10 cellular contexts compared by ENCODE assay signal in genomic region chr1:162690672-162691434, GRCh38. TPM values are rescaled to one million over a fixed set of nuclear protein-coding genes. Genes with fewer than 3 reads are reported as not detected.
A peak's percentile ranks its signal among the peaks of the same experiment; 100 is the strongest.
DNase-seq lines count a peak whose midpoint lies in the region; ATAC-seq, FAIRE-seq and TF ChIP-seq lines count a peak whose summit lies in the region.
"Had no signal": no experiment of that assay in that cellular context is flagged by ENCODE, and none has a peak within 500 bp of the region (broad histone marks: within the 10 kb centered on the region; RNA-seq: fewer than 3 reads in every experiment).

No MANE protein-coding gene starts in this region.

- intact Hi-C loops in activated CD8-positive, alpha-beta T cell treated with anti-CD3 and anti-CD28 coated beads for 36 hours (cut with micrococcal nuclease), result no loop called here
- intact Hi-C loops in K562 (cut with micrococcal nuclease) (no loop called here), upper lobe of right lung (cut with DNase I) (no loop called here)

- H2AFZ ChIP-seq in K562 (ENCODE audit: low read depth, low read length), result no peak overlapping the region

- H3K9me3 ChIP-seq in K562 (replicated peaks; ENCODE audit: control insufficient read depth, insufficient read depth, low read depth, low read length) (no peaks in the 10 kb centered on the region), upper lobe of right lung (no peaks in the 10 kb centered on the region)
- H3K9me3 ChIP-seq: neutrophil had no signal

- H3K4me1 ChIP-seq in K562 (replicated peaks in 1 of 2; ENCODE audit: control insufficient read depth in 2 of 2, insufficient read depth in 2 of 2, low read length in 2 of 2) (no peaks in the 10 kb centered on the region; a peak in 1 of 5 replicates), upper lobe of right lung (peaks cover 5% of the 10 kb centered on the region)

- no peak overlapping the region for H3K4me2 ChIP-seq in K562 (ENCODE audit: insufficient read depth, low read length)

- no peak overlapping the region for H3K9ac ChIP-seq in K562 (ENCODE audit: insufficient read depth in 1 of 2, low read depth in 2 of 2, low read length in 2 of 2)

- peaks cover 8% of the 10 kb centered on the region for H3K27me3 Mint-ChIP-seq in activated CD8-positive, alpha-beta T cell treated with anti-CD3 and anti-CD28 coated beads for 36 hours
- peaks cover 9% of the 10 kb centered on the region for H3K27me3 Mint-ChIP-seq in activated CD8-positive, alpha-beta T cell treated with anti-CD3 and anti-CD28 coated beads, Interleukin-2, amount 10 ng/mL, durations not matched to agents 7 days and 5 days (ENCODE audit: low read depth)

- no peaks in the 10 kb centered on the region for H3K36me3 Mint-ChIP-seq in activated CD8-positive, alpha-beta T cell treated with anti-CD3 and anti-CD28 coated beads for 36 hours (ENCODE audit: low read depth)
- no peaks in the 10 kb centered on the region for H3K36me3 Mint-ChIP-seq in activated CD8-positive, alpha-beta T cell treated with anti-CD3 and anti-CD28 coated beads, Interleukin-2, amount 10 ng/mL, durations not matched to agents 7 days and 5 days (ENCODE audit: low read depth)

- POLR2A ChIA-PET in activated CD8-positive, alpha-beta T cell treated with anti-CD3 and anti-CD28 coated beads for 36 hours (lab: Charles Lee), result no interaction called here
- POLR2A ChIA-PET in activated CD8-positive, alpha-beta T cell treated with anti-CD3 and anti-CD28 coated beads, Interleukin-2, amount 10 ng/mL, durations not matched to agents 7 days and 5 days (lab: Charles Lee), result no interaction called here
- POLR2A ChIA-PET in K562 (lab: Yijun Ruan, JAX), result interaction anchor here (0.6 to 1.4 kb wide), 3 partner anchors 9 to 32 kb away, joined by 3 to 4 read pairs (median 3); no protein-coding TSS in a partner anchor

- no peaks in the 10 kb centered on the region for H3K9me3 Mint-ChIP-seq in activated CD8-positive, alpha-beta T cell treated with anti-CD3 and anti-CD28 coated beads for 36 hours
- H3K9me3 Mint-ChIP-seq in activated CD8-positive, alpha-beta T cell treated with anti-CD3 and anti-CD28 coated beads, Interleukin-2, amount 10 ng/mL, durations not matched to agents 7 days and 5 days (ENCODE audit: insufficient read depth), result no peaks in the 10 kb centered on the region

- 12% methylated on average over 7 of the region's 7 CpGs for WGBS in K562 (ENCODE audit: insufficient coverage, low coverage, missing lambda C conversion rate)

- TF ChIP-seq POLR2A in K562 (conservative IDR thresholded peaks at IDR 0.05), result no peak

- FAIRE-seq in K562 (lab: Jason Lieb, UNC) (no peak), GM19239 (lab: Jason Lieb, UNC) (no peak)

- H3K27me3 ChIP-seq in K562 (ENCODE audit: control insufficient read depth in 2 of 2, insufficient read depth in 2 of 2, low read length in 2 of 2) (no peaks in the 10 kb centered on the region; a peak in 2 of 5 replicates), upper lobe of right lung (no peaks in the 10 kb centered on the region)

- BruUV-seq in K562 (replicated peaks; lab: Mats Ljungman, UMichigan), result no TSS peak

- no peak for TF ChIP-seq RAD21 in K562 (CRISPR knock-in tag; conservative IDR thresholded peaks at IDR 0.05 in 1 of 2, IDR thresholded peaks at IDR 0.05 in 1 of 2)

- H3K9me1 ChIP-seq in K562 (ENCODE audit: control insufficient read depth, insufficient read depth, low read length), result no peaks in the 10 kb centered on the region

- in situ Hi-C loops in K562 (cut with MboI), result no loop called here

- H3K27ac ChIP-seq in K562 (ENCODE audit: extremely low read depth, low read depth, low read length), result no peak overlapping the region
- no peak overlapping the region for H3K27ac ChIP-seq in upper lobe of right lung
- H3K27ac ChIP-seq: C4-2B, neutrophil had no signal

- no peak overlapping the region for H3K4me3 ChIP-seq in K562
- H3K4me3 ChIP-seq in upper lobe of right lung, result no peak overlapping the region

- H3K36me3 ChIP-seq in K562 (ENCODE audit: control insufficient read depth, insufficient read depth, low read length), result no peaks in the 10 kb centered on the region
- no peaks in the 10 kb centered on the region for H3K36me3 ChIP-seq in upper lobe of right lung
- H3K36me3 ChIP-seq: neutrophil had no signal

- no peaks in the 10 kb centered on the region for H3K79me2 ChIP-seq in K562 (ENCODE audit: control insufficient read depth, insufficient read depth, low read length)

- ATAC-seq in activated CD8-positive, alpha-beta T cell treated with anti-CD3 and anti-CD28 coated beads for 36 hours, result no peak
- ATAC-seq in activated CD8-positive, alpha-beta T cell treated with anti-CD3 and anti-CD28 coated beads, Interleukin-2, amount 10 ng/mL, durations not matched to agents 7 days and 5 days, result no peak
- ATAC-seq in K562, result peak; percentile 17
- ATAC-seq in upper lobe of right lung, result peak; percentile 55
- no peak for ATAC-seq in GM21528 (IDR thresholded peaks at IDR 0.05; ENCODE audit: low FRiP score, unreplicated experiment)

- H3K4me1 Mint-ChIP-seq in activated CD8-positive, alpha-beta T cell treated with anti-CD3 and anti-CD28 coated beads for 36 hours (ENCODE audit: low read depth), result peaks cover 3% of the 10 kb centered on the region
- H3K4me1 Mint-ChIP-seq in activated CD8-positive, alpha-beta T cell treated with anti-CD3 and anti-CD28 coated beads, Interleukin-2, amount 10 ng/mL, durations not matched to agents 7 days and 5 days (ENCODE audit: low read depth), result no peaks in the 10 kb centered on the region

- TF ChIP-seq CTCF in activated CD8-positive, alpha-beta T cell treated with anti-CD3 and anti-CD28 coated beads for 36 hours (IDR thresholded peaks at IDR 0.05), result no peak
- TF ChIP-seq CTCF in K562 (IDR thresholded peaks at IDR 0.05 in 2 of 3, conservative IDR thresholded peaks at IDR 0.05 in 1 of 3; ENCODE audit: insufficient read depth in 2 of 3, low read depth in 1 of 3, low read length in 3 of 3) (no peak), upper lobe of right lung (IDR thresholded peaks at IDR 0.05) (no peak)

- TF ChIP-seq EP300 in K562 (IDR thresholded peaks at IDR 0.05; ENCODE audit: low read length), result no peak

- peak; percentile 8 for DNase-seq in activated CD8-positive, alpha-beta T cell treated with anti-CD3 and anti-CD28 coated beads for 36 hours
- no peak for DNase-seq in activated CD8-positive, alpha-beta T cell treated with anti-CD3 and anti-CD28 coated beads, Interleukin-2, amount 10 ng/mL, durations not matched to agents 7 days and 5 days
- DNase-seq in K562 (ENCODE audit: extremely low read depth in 1 of 4, low spot score in 3 of 4) (peak in 2 of 4 experiments; percentile 15 to 33), iris pigment epithelial cell (ENCODE audit: low read depth) (peak; percentile 81), upper lobe of right lung (no peak), GM19239 (ENCODE audit: insufficient read length, low spot score) (no peak), NOMO-1 (lab: John Stamatoyannopoulos, UW; ENCODE audit: unreplicated experiment in 2 of 2) (no peak)

- H3K4me3 Mint-ChIP-seq in activated CD8-positive, alpha-beta T cell treated with anti-CD3 and anti-CD28 coated beads for 36 hours, result no peak overlapping the region
- H3K4me3 Mint-ChIP-seq in activated CD8-positive, alpha-beta T cell treated with anti-CD3 and anti-CD28 coated beads, Interleukin-2, amount 10 ng/mL, durations not matched to agents 7 days and 5 days, result no peak overlapping the region

- no peaks in the 10 kb centered on the region for H4K20me1 ChIP-seq in K562 (replicated peaks; ENCODE audit: control insufficient read depth, insufficient read depth, low read length)

- no peak overlapping the region for H3K27ac Mint-ChIP-seq in activated CD8-positive, alpha-beta T cell treated with anti-CD3 and anti-CD28 coated beads for 36 hours
- no peak overlapping the region for H3K27ac Mint-ChIP-seq in activated CD8-positive, alpha-beta T cell treated with anti-CD3 and anti-CD28 coated beads, Interleukin-2, amount 10 ng/mL, durations not matched to agents 7 days and 5 days

- CTCF ChIA-PET in activated CD8-positive, alpha-beta T cell treated with anti-CD3 and anti-CD28 coated beads for 36 hours (lab: Charles Lee), result no interaction called here
- CTCF ChIA-PET in activated CD8-positive, alpha-beta T cell treated with anti-CD3 and anti-CD28 coated beads, Interleukin-2, amount 10 ng/mL, durations not matched to agents 7 days and 5 days (lab: Charles Lee), result no interaction called here
- CTCF ChIA-PET in K562 (lab: Yijun Ruan, JAX; ENCODE audit: low intra/inter-chr PET ratio), result no interaction called here

TF ChIP-seq in K562, 482 proteins besides CTCF, POLR2A, EP300 and RAD21 (continues in another document):
- TF ChIP-seq FOSL1 (tag; conservative IDR thresholded peaks at IDR 0.05), result peak; percentile 71
- TF ChIP-seq E2F3 (CRISPR knock-in tag; IDR thresholded peaks at IDR 0.05), result 0 out of 2 replicates have a peak, but pooled peaks have one; percentile 18
- no peak for TF ChIP-seq RBM34 (IDR thresholded peaks at IDR 0.05; ENCODE audit: borderline replicate concordance, insufficient read depth, low read length)
- no peak for TF ChIP-seq TAF15 (IDR thresholded peaks at IDR 0.05; ENCODE audit: low read depth, low read length)
- TF ChIP-seq ZNF77 (CRISPR knock-in tag; IDR thresholded peaks at IDR 0.05), result no peak

RNA-seq across cellular contexts. Expression of gene DDR2, which starts 58.6 kb away (rescaled TPM):
- under 1 TPM; 0.31 to 0.45 TPM for total RNA-seq in activated CD8-positive, alpha-beta T cell treated with anti-CD3 and anti-CD28 coated beads for 36 hours
- under 1 TPM; 0.08 TPM for total RNA-seq in activated CD8-positive, alpha-beta T cell treated with anti-CD3 and anti-CD28 coated beads, Interleukin-2, amount 10 ng/mL, durations not matched to agents 7 days and 5 days
- total RNA-seq in K562 (2011; cell fraction: chromatin; rRNA removed; ENCODE audit: low replicate concordance), result 5.5 and 7.1 TPM in 2 replicates
- total RNA-seq in K562 (2011; cell fraction: nucleolus; rRNA removed), result 1.5 and 3.0 TPM in 2 replicates
- total RNA-seq in K562 (2011; cell fraction: nucleoplasm; rRNA removed), result 1.4 and 3.7 TPM in 2 replicates
- 0.69 and 2.0 TPM in 2 replicates for total RNA-seq in K562 (2014; rRNA removed)
- 1.3 and 2.2 TPM in 2 replicates for total RNA-seq in K562 (2014; rRNA removed; fragmentation: Illumina TruSeq; extraction: Trizol)
- total RNA-seq in K562 (2015; rRNA removed; fragmentation: Illumina TruSeq; extraction: Trizol), result 1.2 and 1.3 TPM in 2 replicates
- total RNA-seq in K562 (2021), result 1.6 and 1.7 TPM in 2 replicates
- polyA plus RNA-seq in K562 (2011; rRNA removed), result 0.75 and 1.4 TPM in 2 replicates
- polyA plus RNA-seq in K562 (2011; cell fraction: cytosol; rRNA removed), result 0.39 and 1.5 TPM in 2 replicates
- 6.2 and 7.1 TPM in 2 replicates for polyA plus RNA-seq in K562 (2011; cell fraction: nucleus; rRNA removed)
- 1.0 and 2.3 TPM in 2 replicates for polyA plus RNA-seq in K562 (2012)
- polyA plus RNA-seq in K562 (2014; fragmentation: Illumina TruSeq; extraction: Trizol), result 1.1 and 1.5 TPM in 2 replicates
- polyA plus RNA-seq in K562 (2014; fragmentation: Nextera tagmentation; extraction: Ambion mirVana), result under 1 TPM; 0.36 to 0.51 TPM
- polyA plus RNA-seq in K562 (2014; rRNA removed), result 0.57 and 0.89 TPM in 2 replicates
- polyA minus RNA-seq in K562 (2011; rRNA and poly(A)+ RNA removed), result 3.4 and 3.5 TPM in 2 replicates
- polyA minus RNA-seq in K562 (2011; cell fraction: cytosol; rRNA and poly(A)+ RNA removed), result 0.57 and 1.3 TPM in 2 replicates
- polyA minus RNA-seq in K562 (2011; cell fraction: nucleus; rRNA and poly(A)+ RNA removed), result 3.8 and 6.6 TPM in 2 replicates
- 44.6 TPM for total RNA-seq in upper lobe of right lung

Comparison
In these comparisons a context has a peak if more than half of its experiments do, and no peak if none do; other contexts are left out.
1. DNase-seq: peak in activated CD8-positive, alpha-beta T cell treated with anti-CD3 and anti-CD28 coated beads for 36 hours (single experiment) and iris pigment epithelial cell (single experiment); none in activated CD8-positive, alpha-beta T cell treated with anti-CD3 and anti-CD28 coated beads, Interleukin-2, amount 10 ng/mL, durations not matched to agents 7 days and 5 days (single experiment), upper lobe of right lung (single experiment), GM19239 (single experiment) and NOMO-1 (0 of 2).
2. ATAC-seq: peak in K562 (single experiment) and upper lobe of right lung (single experiment); none in activated CD8-positive, alpha-beta T cell treated with anti-CD3 and anti-CD28 coated beads for 36 hours (single experiment), activated CD8-positive, alpha-beta T cell treated with anti-CD3 and anti-CD28 coated beads, Interleukin-2, amount 10 ng/mL, durations not matched to agents 7 days and 5 days (single experiment) and GM21528 (single experiment).